Comparison of ENCODE assay signal across 10 cellular contexts in genomic region chr2:76849086-76849485, GRCh38.
"Had no signal": no experiment of that assay in that cellular context is flagged by ENCODE, and none has a peak within 500 bp of the region (broad histone marks: within the 10 kb centered on the region; RNA-seq: fewer than 3 reads in every experiment).

No MANE protein-coding gene starts in this region.

- DNase-seq: GM23248, GOT3, H7, H9, HCEC 1CT, HFFc6 had no signal

- H3K9ac ChIP-seq: GM23248 had no signal

- H3K27ac ChIP-seq: GM23248 had no signal

- H3K4me3 ChIP-seq: GM23248, GM23338, HAP-1 had no signal

- H3K4me1 ChIP-seq: HAP-1 had no signal

- H3K36me3 ChIP-seq: HAP-1 had no signal

- H3K9me3 ChIP-seq: HAP-1 had no signal

- FAIRE-seq: H1, H54 had no signal
